1 cellular context compared by ENCODE assay signal in the genomic region with DNA sequence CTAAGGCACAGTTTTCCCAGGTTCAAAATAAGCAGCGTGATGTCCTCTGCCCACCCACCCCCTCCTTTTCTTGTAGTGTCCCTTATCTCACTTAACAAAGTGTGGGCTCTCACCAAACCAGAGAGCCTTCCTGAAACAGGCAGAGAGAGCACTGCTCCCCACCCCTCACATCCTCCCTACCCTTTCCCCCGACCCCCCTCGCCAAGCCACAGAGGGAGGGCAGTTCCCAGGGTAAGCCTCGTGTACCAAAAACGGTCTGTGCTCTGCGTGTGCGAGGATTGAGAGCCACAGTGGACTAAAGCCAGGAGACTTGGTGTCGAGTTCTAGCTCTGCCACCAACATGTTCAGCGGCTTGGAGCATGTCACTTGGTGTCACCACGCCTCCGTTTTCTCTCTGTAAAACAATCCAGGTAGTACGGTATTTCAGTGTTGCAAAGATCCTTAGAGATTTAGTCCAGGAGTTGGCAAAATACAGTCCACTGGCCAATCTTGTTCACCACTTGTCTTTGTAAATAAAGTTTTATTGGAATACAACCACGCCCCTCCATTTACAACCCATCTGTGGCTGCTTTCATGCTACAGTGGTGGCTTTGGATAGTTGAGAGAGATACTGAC.
TF ChIP-seq lines count a peak whose summit lies in the region.

No MANE protein-coding gene starts in this region.

TF ChIP-seq in K562, 482 proteins besides CTCF, POLR2A, EP300 and RAD21 (continued from another document):
- TF ChIP-seq TAL1 (IDR thresholded peaks at IDR 0.05) (0 out of 2 replicates have a peak, but pooled peaks have one; percentile 7), ZNF3 (CRISPR knock-in tag; IDR thresholded peaks at IDR 0.05) (no peak), ZNF431 (CRISPR knock-in tag; IDR thresholded peaks at IDR 0.05) (0 out of 2 replicates have a peak, but pooled peaks have one; percentile 19), SMAD4 (CRISPR knock-in tag; conservative IDR thresholded peaks at IDR 0.05) (peak; percentile 69), ELF2 (CRISPR knock-in tag; IDR thresholded peaks at IDR 0.05) (peak; percentile 61; the same call in 1 of the 2 replicates), KAT2B (IDR thresholded peaks at IDR 0.05; ENCODE audit: low read depth, low read length) (no peak), GABPB1 (CRISPR knock-in tag; IDR thresholded peaks at IDR 0.05) (peak; percentile 2; the same call in 1 of the 2 replicates), NR2F6 (CRISPR knock-in tag; IDR thresholded peaks at IDR 0.05) (0 out of 2 replicates have a peak, but pooled peaks have one; percentile 43), BRD9 (IDR thresholded peaks at IDR 0.05; ENCODE audit: low read depth, partially characterized antibody) (peak; percentile 80), NKRF (IDR thresholded peaks at IDR 0.05; ENCODE audit: borderline replicate concordance) (0 out of 2 replicates have a peak, but pooled peaks have one; percentile 48), TAF9B (IDR thresholded peaks at IDR 0.05; ENCODE audit: partially characterized antibody) (peak; percentile 30), ELF4 (CRISPR knock-in tag; IDR thresholded peaks at IDR 0.05) (0 out of 2 replicates have a peak, but pooled peaks have one; percentile 21), CBX5 (IDR thresholded peaks at IDR 0.05; ENCODE audit: borderline replicate concordance, low read depth) (0 out of 2 replicates have a peak, but pooled peaks have one; percentile 0), MEIS2 (IDR thresholded peaks at IDR 0.05; ENCODE audit: partially characterized antibody) (peak; percentile 1), RBM34 (IDR thresholded peaks at IDR 0.05; ENCODE audit: borderline replicate concordance, insufficient read depth, low read length) (no peak), YY1 (IDR thresholded peaks at IDR 0.05; ENCODE audit: borderline replicate concordance in 1 of 3, control insufficient read depth in 1 of 3, extremely low read depth in 1 of 3, insufficient read depth in 3 of 3, insufficient read length in 1 of 3, insufficient replicate concordance in 2 of 3, low read depth in 1 of 3, low read length in 2 of 3) (peak in 1 of 3 experiments; percentile 44), LEF1 (IDR thresholded peaks at IDR 0.05) (peak; percentile 13; the same call in 1 of the 2 replicates), ZNF778 (CRISPR knock-in tag; IDR thresholded peaks at IDR 0.05) (no peak), KDM5B (IDR thresholded peaks at IDR 0.05; ENCODE audit: insufficient replicate concordance, low read depth, low read length) (peak; percentile 50), ZNF695 (CRISPR knock-in tag; IDR thresholded peaks at IDR 0.05) (0 out of 2 replicates have a peak, but pooled peaks have one; percentile 23), PML (IDR thresholded peaks at IDR 0.05; ENCODE audit: low read length) (0 out of 2 replicates have a peak, but pooled peaks have one; percentile 31), MYC (IDR thresholded peaks at IDR 0.05; ENCODE audit: low read depth, low read length) (peak; percentile 74), MYC (CRISPR knock-in tag; IDR thresholded peaks at IDR 0.05; ENCODE audit: borderline replicate concordance, low read depth) (0 out of 2 replicates have a peak, but pooled peaks have one; percentile 39), HNRNPH1 (optimal IDR thresholded peaks at IDR 0.05; ENCODE audit: low read depth, low read length) (no peak), ZBTB7A (IDR thresholded peaks at IDR 0.05; ENCODE audit: borderline replicate concordance, control insufficient read depth, low read depth, low read length) (peak; percentile 49; the same call in 1 of the 2 replicates), CXXC5 (CRISPR knock-in tag; IDR thresholded peaks at IDR 0.05) (peak; percentile 58), ZNF449 (CRISPR knock-in tag; IDR thresholded peaks at IDR 0.05) (peak; percentile 60; the same call in 1 of the 2 replicates), ZNF75A (CRISPR knock-in tag; IDR thresholded peaks at IDR 0.05) (no peak), POLR2G (IDR thresholded peaks at IDR 0.05; ENCODE audit: low read depth, low read length) (peak; percentile 35; the same call in 1 of the 2 replicates)
- TF ChIP-seq, protein P1, sequence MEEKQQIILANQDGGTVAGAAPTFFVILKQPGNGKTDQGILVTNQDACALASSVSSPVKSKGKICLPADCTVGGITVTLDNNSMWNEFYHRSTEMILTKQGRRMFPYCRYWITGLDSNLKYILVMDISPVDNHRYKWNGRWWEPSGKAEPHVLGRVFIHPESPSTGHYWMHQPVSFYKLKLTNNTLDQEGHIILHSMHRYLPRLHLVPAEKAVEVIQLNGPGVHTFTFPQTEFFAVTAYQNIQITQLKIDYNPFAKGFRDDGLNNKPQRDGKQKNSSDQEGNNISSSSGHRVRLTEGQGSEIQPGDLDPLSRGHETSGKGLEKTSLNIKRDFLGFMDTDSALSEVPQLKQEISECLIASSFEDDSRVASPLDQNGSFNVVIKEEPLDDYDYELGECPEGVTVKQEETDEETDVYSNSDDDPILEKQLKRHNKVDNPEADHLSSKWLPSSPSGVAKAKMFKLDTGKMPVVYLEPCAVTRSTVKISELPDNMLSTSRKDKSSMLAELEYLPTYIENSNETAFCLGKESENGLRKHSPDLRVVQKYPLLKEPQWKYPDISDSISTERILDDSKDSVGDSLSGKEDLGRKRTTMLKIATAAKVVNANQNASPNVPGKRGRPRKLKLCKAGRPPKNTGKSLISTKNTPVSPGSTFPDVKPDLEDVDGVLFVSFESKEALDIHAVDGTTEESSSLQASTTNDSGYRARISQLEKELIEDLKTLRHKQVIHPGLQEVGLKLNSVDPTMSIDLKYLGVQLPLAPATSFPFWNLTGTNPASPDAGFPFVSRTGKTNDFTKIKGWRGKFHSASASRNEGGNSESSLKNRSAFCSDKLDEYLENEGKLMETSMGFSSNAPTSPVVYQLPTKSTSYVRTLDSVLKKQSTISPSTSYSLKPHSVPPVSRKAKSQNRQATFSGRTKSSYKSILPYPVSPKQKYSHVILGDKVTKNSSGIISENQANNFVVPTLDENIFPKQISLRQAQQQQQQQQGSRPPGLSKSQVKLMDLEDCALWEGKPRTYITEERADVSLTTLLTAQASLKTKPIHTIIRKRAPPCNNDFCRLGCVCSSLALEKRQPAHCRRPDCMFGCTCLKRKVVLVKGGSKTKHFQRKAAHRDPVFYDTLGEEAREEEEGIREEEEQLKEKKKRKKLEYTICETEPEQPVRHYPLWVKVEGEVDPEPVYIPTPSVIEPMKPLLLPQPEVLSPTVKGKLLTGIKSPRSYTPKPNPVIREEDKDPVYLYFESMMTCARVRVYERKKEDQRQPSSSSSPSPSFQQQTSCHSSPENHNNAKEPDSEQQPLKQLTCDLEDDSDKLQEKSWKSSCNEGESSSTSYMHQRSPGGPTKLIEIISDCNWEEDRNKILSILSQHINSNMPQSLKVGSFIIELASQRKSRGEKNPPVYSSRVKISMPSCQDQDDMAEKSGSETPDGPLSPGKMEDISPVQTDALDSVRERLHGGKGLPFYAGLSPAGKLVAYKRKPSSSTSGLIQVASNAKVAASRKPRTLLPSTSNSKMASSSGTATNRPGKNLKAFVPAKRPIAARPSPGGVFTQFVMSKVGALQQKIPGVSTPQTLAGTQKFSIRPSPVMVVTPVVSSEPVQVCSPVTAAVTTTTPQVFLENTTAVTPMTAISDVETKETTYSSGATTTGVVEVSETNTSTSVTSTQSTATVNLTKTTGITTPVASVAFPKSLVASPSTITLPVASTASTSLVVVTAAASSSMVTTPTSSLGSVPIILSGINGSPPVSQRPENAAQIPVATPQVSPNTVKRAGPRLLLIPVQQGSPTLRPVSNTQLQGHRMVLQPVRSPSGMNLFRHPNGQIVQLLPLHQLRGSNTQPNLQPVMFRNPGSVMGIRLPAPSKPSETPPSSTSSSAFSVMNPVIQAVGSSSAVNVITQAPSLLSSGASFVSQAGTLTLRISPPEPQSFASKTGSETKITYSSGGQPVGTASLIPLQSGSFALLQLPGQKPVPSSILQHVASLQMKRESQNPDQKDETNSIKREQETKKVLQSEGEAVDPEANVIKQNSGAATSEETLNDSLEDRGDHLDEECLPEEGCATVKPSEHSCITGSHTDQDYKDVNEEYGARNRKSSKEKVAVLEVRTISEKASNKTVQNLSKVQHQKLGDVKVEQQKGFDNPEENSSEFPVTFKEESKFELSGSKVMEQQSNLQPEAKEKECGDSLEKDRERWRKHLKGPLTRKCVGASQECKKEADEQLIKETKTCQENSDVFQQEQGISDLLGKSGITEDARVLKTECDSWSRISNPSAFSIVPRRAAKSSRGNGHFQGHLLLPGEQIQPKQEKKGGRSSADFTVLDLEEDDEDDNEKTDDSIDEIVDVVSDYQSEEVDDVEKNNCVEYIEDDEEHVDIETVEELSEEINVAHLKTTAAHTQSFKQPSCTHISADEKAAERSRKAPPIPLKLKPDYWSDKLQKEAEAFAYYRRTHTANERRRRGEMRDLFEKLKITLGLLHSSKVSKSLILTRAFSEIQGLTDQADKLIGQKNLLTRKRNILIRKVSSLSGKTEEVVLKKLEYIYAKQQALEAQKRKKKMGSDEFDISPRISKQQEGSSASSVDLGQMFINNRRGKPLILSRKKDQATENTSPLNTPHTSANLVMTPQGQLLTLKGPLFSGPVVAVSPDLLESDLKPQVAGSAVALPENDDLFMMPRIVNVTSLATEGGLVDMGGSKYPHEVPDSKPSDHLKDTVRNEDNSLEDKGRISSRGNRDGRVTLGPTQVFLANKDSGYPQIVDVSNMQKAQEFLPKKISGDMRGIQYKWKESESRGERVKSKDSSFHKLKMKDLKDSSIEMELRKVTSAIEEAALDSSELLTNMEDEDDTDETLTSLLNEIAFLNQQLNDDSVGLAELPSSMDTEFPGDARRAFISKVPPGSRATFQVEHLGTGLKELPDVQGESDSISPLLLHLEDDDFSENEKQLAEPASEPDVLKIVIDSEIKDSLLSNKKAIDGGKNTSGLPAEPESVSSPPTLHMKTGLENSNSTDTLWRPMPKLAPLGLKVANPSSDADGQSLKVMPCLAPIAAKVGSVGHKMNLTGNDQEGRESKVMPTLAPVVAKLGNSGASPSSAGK (IDR thresholded peaks at IDR 0.05) = peak; percentile 83
- TF ChIP-seq, protein P2, sequence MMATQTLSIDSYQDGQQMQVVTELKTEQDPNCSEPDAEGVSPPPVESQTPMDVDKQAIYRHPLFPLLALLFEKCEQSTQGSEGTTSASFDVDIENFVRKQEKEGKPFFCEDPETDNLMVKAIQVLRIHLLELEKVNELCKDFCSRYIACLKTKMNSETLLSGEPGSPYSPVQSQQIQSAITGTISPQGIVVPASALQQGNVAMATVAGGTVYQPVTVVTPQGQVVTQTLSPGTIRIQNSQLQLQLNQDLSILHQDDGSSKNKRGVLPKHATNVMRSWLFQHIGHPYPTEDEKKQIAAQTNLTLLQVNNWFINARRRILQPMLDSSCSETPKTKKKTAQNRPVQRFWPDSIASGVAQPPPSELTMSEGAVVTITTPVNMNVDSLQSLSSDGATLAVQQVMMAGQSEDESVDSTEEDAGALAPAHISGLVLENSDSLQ (IDR thresholded peaks at IDR 0.05) = peak; percentile 83
- TF ChIP-seq, protein P3, sequence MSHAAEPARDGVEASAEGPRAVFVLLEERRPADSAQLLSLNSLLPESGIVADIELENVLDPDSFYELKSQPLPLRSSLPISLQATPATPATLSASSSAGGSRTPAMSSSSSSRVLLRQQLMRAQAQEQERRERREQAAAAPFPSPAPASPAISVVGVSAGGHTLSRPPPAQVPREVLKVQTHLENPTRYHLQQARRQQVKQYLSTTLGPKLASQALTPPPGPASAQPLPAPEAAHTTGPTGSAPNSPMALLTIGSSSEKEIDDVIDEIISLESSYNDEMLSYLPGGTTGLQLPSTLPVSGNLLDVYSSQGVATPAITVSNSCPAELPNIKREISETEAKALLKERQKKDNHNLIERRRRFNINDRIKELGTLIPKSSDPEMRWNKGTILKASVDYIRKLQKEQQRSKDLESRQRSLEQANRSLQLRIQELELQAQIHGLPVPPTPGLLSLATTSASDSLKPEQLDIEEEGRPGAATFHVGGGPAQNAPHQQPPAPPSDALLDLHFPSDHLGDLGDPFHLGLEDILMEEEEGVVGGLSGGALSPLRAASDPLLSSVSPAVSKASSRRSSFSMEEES (CRISPR knock-in tag; IDR thresholded peaks at IDR 0.05) = 0 out of 2 replicates have a peak, but pooled peaks have one; percentile 8
